In the genomic region with DNA sequence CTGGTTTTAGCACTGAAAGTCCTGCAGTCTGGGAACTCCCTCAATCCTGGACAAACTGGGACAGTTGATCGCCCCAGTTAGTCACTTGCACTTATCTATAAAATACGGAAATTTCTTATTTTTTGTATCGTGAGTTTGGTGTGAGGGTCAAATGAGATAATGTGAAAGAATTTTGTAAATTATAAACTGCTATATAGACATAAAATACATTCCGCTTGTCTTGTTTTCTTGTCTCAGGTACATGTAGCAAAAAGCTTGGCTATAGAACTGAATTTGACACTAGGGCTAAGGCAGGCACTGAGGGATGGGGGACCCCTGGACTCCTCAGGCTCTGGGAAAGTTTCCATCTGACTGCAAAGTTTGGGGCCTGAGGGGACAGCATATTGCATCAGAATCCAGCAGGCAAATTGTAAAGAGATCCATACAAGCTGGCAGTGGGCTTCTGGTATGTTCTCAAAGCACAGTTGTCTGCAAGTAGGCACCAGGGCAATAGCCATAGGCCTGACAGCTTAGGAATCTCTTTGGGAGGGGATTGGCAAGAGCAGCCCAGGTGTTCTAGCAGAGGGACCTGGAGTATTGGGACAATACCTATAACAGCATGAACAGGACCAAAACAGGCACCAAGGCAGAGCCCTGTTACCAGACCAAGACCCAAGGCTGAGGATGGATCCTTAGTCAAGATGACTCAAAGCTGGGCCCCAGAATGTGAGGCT, we compare ENCODE assay signal across 1 cellular context.
TF ChIP-seq lines count a peak whose summit lies in the region.

No MANE protein-coding gene starts in this region.

TF ChIP-seq in GM23338, 12 proteins besides CTCF, POLR2A, EP300 and RAD21 (continued from another document):
- TF ChIP-seq EZH2phosphoT487 (IDR thresholded peaks at IDR 0.05; ENCODE audit: unreplicated experiment) (no peak), ZNF331 (CRISPR knock-in tag; IDR thresholded peaks at IDR 0.05; ENCODE audit: low read depth) (no peak), POLR2AphosphoS5 (IDR thresholded peaks at IDR 0.05; ENCODE audit: low read depth) (no peak), CREB1 (CRISPR knock-in tag; IDR thresholded peaks at IDR 0.05; ENCODE audit: low read depth) (no peak), EZH2 (IDR thresholded peaks at IDR 0.05; ENCODE audit: low read depth, unreplicated experiment) (no peak)
- TF ChIP-seq, protein P1, sequence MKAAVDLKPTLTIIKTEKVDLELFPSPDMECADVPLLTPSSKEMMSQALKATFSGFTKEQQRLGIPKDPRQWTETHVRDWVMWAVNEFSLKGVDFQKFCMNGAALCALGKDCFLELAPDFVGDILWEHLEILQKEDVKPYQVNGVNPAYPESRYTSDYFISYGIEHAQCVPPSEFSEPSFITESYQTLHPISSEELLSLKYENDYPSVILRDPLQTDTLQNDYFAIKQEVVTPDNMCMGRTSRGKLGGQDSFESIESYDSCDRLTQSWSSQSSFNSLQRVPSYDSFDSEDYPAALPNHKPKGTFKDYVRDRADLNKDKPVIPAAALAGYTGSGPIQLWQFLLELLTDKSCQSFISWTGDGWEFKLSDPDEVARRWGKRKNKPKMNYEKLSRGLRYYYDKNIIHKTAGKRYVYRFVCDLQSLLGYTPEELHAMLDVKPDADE (IDR thresholded peaks at IDR 0.05), result no peak
- TF ChIP-seq, protein P2, sequence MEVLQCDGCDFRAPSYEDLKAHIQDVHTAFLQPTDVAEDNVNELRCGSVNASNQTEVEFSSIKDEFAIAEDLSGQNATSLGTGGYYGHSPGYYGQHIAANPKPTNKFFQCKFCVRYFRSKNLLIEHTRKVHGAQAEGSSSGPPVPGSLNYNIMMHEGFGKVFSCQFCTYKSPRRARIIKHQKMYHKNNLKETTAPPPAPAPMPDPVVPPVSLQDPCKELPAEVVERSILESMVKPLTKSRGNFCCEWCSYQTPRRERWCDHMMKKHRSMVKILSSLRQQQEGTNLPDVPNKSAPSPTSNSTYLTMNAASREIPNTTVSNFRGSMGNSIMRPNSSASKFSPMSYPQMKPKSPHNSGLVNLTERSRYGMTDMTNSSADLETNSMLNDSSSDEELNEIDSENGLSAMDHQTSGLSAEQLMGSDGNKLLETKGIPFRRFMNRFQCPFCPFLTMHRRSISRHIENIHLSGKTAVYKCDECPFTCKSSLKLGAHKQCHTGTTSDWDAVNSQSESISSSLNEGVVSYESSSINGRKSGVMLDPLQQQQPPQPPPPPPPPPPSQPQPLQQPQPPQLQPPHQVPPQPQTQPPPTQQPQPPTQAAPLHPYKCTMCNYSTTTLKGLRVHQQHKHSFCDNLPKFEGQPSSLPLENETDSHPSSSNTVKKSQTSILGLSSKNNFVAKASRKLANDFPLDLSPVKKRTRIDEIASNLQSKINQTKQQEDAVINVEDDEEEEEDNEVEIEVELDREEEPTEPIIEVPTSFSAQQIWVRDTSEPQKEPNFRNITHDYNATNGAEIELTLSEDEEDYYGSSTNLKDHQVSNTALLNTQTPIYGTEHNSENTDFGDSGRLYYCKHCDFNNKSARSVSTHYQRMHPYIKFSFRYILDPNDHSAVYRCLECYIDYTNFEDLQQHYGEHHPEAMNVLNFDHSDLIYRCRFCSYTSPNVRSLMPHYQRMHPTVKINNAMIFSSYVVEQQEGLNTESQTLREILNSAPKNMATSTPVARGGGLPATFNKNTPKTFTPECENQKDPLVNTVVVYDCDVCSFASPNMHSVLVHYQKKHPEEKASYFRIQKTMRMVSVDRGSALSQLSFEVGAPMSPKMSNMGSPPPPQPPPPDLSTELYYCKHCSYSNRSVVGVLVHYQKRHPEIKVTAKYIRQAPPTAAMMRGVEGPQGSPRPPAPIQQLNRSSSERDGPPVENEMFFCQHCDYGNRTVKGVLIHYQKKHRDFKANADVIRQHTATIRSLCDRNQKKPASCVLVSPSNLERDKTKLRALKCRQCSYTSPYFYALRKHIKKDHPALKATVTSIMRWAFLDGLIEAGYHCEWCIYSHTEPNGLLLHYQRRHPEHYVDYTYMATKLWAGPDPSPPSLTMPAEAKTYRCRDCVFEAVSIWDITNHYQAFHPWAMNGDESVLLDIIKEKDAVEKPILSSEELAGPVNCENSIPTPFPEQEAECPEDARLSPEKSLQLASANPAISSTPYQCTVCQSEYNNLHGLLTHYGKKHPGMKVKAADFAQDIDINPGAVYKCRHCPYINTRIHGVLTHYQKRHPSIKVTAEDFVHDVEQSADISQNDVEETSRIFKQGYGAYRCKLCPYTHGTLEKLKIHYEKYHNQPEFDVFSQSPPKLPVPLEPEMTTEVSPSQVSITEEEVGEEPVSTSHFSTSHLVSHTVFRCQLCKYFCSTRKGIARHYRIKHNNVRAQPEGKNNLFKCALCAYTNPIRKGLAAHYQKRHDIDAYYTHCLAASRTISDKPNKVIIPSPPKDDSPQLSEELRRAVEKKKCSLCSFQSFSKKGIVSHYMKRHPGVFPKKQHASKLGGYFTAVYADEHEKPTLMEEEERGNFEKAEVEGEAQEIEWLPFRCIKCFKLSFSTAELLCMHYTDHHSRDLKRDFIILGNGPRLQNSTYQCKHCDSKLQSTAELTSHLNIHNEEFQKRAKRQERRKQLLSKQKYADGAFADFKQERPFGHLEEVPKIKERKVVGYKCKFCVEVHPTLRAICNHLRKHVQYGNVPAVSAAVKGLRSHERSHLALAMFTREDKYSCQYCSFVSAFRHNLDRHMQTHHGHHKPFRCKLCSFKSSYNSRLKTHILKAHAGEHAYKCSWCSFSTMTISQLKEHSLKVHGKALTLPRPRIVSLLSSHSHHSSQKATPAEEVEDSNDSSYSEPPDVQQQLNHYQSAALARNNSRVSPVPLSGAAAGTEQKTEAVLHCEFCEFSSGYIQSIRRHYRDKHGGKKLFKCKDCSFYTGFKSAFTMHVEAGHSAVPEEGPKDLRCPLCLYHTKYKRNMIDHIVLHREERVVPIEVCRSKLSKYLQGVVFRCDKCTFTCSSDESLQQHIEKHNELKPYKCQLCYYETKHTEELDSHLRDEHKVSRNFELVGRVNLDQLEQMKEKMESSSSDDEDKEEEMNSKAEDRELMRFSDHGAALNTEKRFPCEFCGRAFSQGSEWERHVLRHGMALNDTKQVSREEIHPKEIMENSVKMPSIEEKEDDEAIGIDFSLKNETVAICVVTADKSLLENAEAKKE (CRISPR knock-in tag; IDR thresholded peaks at IDR 0.05), result no peak
